8 cellular contexts compared by ENCODE assay signal in the genomic region with DNA sequence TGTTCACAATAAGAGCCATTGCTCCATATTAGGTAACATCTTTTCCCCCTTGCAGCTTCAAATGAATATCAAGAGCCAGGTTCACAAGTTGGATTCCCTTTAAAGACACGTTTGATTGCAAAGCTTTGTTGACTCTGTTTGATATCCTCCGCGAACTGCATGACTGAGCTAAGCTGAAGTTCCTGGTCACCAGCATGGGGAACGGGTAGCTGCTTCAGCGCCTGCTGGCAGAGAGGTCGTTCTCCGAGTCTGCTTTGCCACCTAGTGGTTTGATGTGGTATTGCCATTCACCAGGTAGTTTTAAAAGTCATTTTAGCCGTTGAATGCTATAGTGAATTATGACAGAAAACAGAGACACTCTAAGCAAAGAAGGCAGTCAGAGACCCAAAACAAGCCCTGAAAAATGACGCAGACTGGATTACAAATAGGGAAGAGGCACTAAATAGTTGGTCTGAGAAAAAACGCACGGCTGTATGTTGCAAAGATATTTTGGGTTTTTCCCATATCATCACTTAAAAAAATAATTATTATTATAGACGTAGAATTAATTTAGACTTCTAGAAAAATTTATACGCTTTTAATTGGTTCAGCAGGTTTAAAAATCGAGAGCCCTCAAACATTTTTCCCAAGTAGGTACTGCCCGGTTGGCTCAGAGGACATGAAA.
DNase-seq lines count a peak whose midpoint lies in the region; ATAC-seq, FAIRE-seq and TF ChIP-seq lines count a peak whose summit lies in the region.

No MANE protein-coding gene starts in this region.

- in situ Hi-C loops in ACHN (cut with HindIII; ENCODE audit: low pct_ligation_motif_present, low pct_unique_long_range_greater_than_20kb, low sequenced_read_pairs), result no loop called here

- DNase-seq in ACHN (peak; percentile 85), NCI-H2107 treated with DMSO at 0.1 percent for 48 hours (lab: John Stamatoyannopoulos, UW; ENCODE audit: unreplicated experiment) (peak; percentile 61), bronchial epithelial cell (ENCODE audit: low read depth) (peak; percentile 57)
- peak; percentile 34 to 57 for DNase-seq in stimulated activated CD4-positive, alpha-beta T cell treated with anti-CD3 and anti-CD28 coated beads, Interleukin-1b, Interleukin-23, amount 100 ng/mL, for 1 hour (ENCODE audit: low read depth in 2 of 2)

- H3K27me3 ChIP-seq in bronchial epithelial cell (ENCODE audit: control insufficient read depth, insufficient read depth, low read length), result no peaks in the 10 kb centered on the region

- no peak for FAIRE-seq in bronchial epithelial cell (lab: Jason Lieb, UNC)
- FAIRE-seq in islet of Langerhans (lab: Jason Lieb, UNC), result peak; percentile 97

- ATAC-seq in GM18858 (IDR thresholded peaks at IDR 0.05; ENCODE audit: unreplicated experiment) (peak; percentile 93), HG03066 (IDR thresholded peaks at IDR 0.05; ENCODE audit: low read depth, unreplicated experiment) (peak; percentile 82)

- H3K27ac ChIP-seq in VCaP, result no peak overlapping the region

- no peak overlapping the region for H3K4me3 ChIP-seq in bronchial epithelial cell (ENCODE audit: low read depth, low read length)

- H3K36me3 ChIP-seq in bronchial epithelial cell (ENCODE audit: control insufficient read depth, insufficient read depth, low read length), result no peaks in the 10 kb centered on the region

- peak; percentile 89 for TF ChIP-seq CTCF in VCaP (conservative IDR thresholded peaks at IDR 0.05)
- peak; percentile 92 for TF ChIP-seq CTCF in bronchial epithelial cell (IDR thresholded peaks at IDR 0.05; ENCODE audit: insufficient read depth, low read length, severe bottlenecking)
